In the genomic region with DNA sequence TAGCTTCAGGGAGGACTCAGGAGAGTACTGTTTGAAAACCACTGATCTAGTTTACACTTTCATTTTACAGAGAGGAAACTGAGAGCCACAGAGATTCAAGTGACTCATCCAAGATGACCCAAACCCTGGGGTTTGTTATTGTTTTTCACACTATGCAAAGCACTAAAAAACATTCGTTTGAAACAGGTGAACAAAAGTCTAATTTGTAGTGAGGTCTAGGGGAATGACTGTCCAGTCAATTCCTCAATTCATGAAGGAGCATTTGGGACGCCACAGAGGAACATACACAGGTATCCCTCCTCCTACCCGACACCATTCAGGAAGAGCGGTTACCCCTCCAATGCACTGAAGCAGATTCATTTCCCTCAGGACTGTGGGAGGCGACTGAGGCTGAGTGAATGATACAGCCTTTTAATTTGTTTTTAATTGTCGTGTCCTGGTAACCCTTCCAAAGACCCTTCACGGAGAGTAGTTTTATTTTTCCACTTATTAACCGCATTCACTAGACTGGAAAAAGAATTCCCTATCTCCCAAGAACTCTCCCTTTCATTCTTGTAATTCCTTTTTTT, we compare ENCODE assay signal across 8 cellular contexts. TPM values are rescaled to one million over a fixed set of nuclear protein-coding genes. Genes with fewer than 3 reads are reported as not detected.
DNase-seq lines count a peak whose midpoint lies in the region; ATAC-seq and TF ChIP-seq lines count a peak whose summit lies in the region.

No MANE protein-coding gene starts in this region.

- peak overlapping the region in 31 of 59 donors; percentile 3 to 75 (median 46) for H3K27ac ChIP-seq in dorsolateral prefrontal cortex

- TF ChIP-seq CTCF in dorsolateral prefrontal cortex (IDR thresholded peaks at IDR 0.05 in 54 of 56, conservative IDR thresholded peaks at IDR 0.05 in 2 of 56; ENCODE audit: low read depth in 1 of 56, partially characterized antibody in 56 of 56), result no peak

- intact Hi-C loops in dorsolateral prefrontal cortex (cut with DNase I), result no loop called here

- H3K27me3 ChIP-seq in dorsolateral prefrontal cortex, result no peaks in the 10 kb centered on the region

- peak; percentile 98 for ATAC-seq in GM21390 (IDR thresholded peaks at IDR 0.05; ENCODE audit: unreplicated experiment)

- peak; percentile 69 for DNase-seq in Daoy (ENCODE audit: low read depth)
- peak; percentile 18 for DNase-seq in HK-2 (ENCODE audit: unreplicated experiment)
- no peak for DNase-seq in dorsolateral prefrontal cortex
- DNase-seq in renal cortical epithelial cell (ENCODE audit: low read depth), result peak; percentile 87
- no peak for DNase-seq in NCI-H345 (lab: John Stamatoyannopoulos, UW)
- no peak for DNase-seq in NK-92 (lab: John Stamatoyannopoulos, UW; ENCODE audit: unreplicated experiment)
- DNase-seq in stimulated activated CD4-positive, alpha-beta T cell treated with anti-CD3 and anti-CD28 coated beads, Interleukin-4, amount 100 ng/mL, for 1 hour, result no peak

- H3K4me3 ChIP-seq in dorsolateral prefrontal cortex, result peak overlapping the region in 8 of 59 donors; percentile 4 to 14 (median 10)

RNA-seq across cellular contexts. Expression of gene TLR10, which starts 30.3 kb away (rescaled TPM):
- not detected in 2 replicates for total RNA-seq in Daoy (2014; rRNA removed; shearing (Covaris generic))
- total RNA-seq in dorsolateral prefrontal cortex (1 to 10 TPM in 91 of 120 experiments, under 1 TPM in 29; 0.27 to 6.7 (median 1.5) TPM), renal cortical epithelial cell (not detected in 2 replicates)

RNA-seq across cellular contexts. Expression of gene TLR1, which starts 52.1 kb away (rescaled TPM):
- total RNA-seq in Daoy (2014; rRNA removed; shearing (Covaris generic)), result 3.5 and 4.3 TPM in 2 replicates
- total RNA-seq in dorsolateral prefrontal cortex (10 to 100 TPM in 39 of 120 experiments, 1 to 10 TPM in 81; 1.4 to 23.9 (median 8.6) TPM), renal cortical epithelial cell (8.7 and 25.2 TPM in 2 replicates)

Comparison
In these comparisons a context has a peak if more than half of its experiments do, and no peak if none do; other contexts are left out.
1. DNase-seq: peak in Daoy (single experiment), HK-2 (single experiment) and renal cortical epithelial cell (single experiment); none in dorsolateral prefrontal cortex (0 of 10), NCI-H345 (single experiment), NK-92 (single experiment) and stimulated activated CD4-positive, alpha-beta T cell treated with anti-CD3 and anti-CD28 coated beads, Interleukin-4, amount 100 ng/mL, for 1 hour (single experiment).